In the genomic region with DNA sequence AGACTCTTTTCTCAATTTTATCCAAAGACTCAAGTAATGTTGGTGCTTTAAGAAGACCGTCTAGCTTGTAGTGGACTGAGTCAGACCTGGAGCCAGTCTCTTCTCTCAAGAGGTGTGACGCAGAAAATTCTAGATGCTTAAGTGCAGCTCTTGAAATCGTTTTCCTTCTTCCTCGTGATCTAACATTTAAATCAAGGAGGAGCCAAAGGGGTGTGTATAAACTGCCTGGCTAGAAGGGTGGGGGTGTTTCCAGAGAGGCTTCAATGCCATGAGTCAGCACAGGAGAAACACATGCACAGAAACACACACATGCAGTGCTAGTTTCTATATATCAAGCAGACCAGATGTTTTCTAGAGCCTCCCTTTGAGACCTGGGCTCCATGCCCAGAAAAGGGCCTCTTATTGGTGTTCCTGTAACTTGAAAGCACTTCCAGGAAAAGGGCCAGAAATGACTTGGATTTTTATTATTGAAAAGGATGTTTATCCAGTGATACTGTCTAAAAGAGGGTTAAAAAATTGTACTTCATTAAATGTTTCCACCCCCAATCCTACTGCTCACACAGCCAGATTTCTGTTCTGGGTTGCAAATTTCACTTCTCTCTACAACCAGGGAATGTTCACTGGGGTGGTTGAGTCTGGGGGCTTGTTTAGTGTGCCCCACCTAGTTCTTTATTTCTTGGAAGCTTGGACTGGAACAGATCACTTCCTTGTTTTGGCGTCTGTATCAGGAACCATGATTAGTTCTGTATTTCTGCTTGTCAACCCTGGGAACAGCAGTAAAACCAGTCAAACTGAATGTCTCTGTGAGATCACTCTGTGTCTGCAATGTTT, we compare ENCODE assay signal across 9 cellular contexts. TPM values are rescaled to one million over a fixed set of nuclear protein-coding genes. Genes with fewer than 3 reads are reported as not detected.
A peak's percentile ranks its signal among the peaks of the same experiment; 100 is the strongest.
DNase-seq lines count a peak whose midpoint lies in the region; ATAC-seq and TF ChIP-seq lines count a peak whose summit lies in the region.
"Had no signal": no experiment of that assay in that cellular context is flagged by ENCODE, and none has a peak within 500 bp of the region (broad histone marks: within the 10 kb centered on the region; RNA-seq: fewer than 3 reads in every experiment).

A gene (minus strand): TSS at position 129 of the 831 bp plus-strand sequence. CDS start 187 bp downstream, outside the sequence.

- no peak within 1 kb of the TSS for H3K4me2 ChIP-seq in fibroblast of lung (ENCODE audit: extremely low read depth, insufficient read depth, low read length)

- no peak for TF ChIP-seq EP300 in stomach (IDR thresholded peaks at IDR 0.05)

- intact Hi-C loops in stomach (cut with DNase I; ENCODE audit: low total_unique reads) (no loop called here), prostate gland (cut with DNase I) (no loop called here)

- no peak for TF ChIP-seq POLR2A in stomach (IDR thresholded peaks at IDR 0.05)
- no peak for TF ChIP-seq POLR2A in prostate gland (IDR thresholded peaks at IDR 0.05)

- no peak within 1 kb of the TSS for H3K27ac ChIP-seq in fibroblast of lung (ENCODE audit: insufficient read depth, low read length)
- H3K27ac ChIP-seq in stomach = peak within 1 kb of the TSS in 3 of 5 donors; percentile 12 to 58 (median 45)
- no peak within 1 kb of the TSS for H3K27ac ChIP-seq in prostate gland

- 29 to 52% (median 30%) methylated on average over 5 of the region's 5 CpGs for WGBS in stomach, 5 donors
- WGBS in prostate gland = 35% methylated on average over 5 of the region's 5 CpGs

- H3K4me1 ChIP-seq in fibroblast of lung (ENCODE audit: control insufficient read depth, extremely low read depth, insufficient read depth, low read length) = no peaks in the 10 kb centered on the region
- H3K4me1 ChIP-seq in stomach = no peaks in the 10 kb centered on the region
- H3K4me1 ChIP-seq in prostate gland (replicated peaks) = no peaks in the 10 kb centered on the region

- no peaks in the 10 kb centered on the region for H3K27me3 ChIP-seq in fibroblast of lung (ENCODE audit: control insufficient read depth, insufficient read depth, low read length)
- no peaks in the 10 kb centered on the region for H3K27me3 ChIP-seq in stomach
- H3K27me3 ChIP-seq in prostate gland (replicated peaks; ENCODE audit: insufficient read depth) = no peaks in the 10 kb centered on the region

- H3K9ac ChIP-seq in fibroblast of lung (ENCODE audit: insufficient read depth, low read length) = no peak within 1 kb of the TSS

- TF ChIP-seq CTCF in fibroblast of lung (conservative IDR thresholded peaks at IDR 0.05 in 1 of 2, IDR thresholded peaks at IDR 0.05 in 1 of 2; ENCODE audit: low read depth in 1 of 2, low read length in 2 of 2) (no peak), stomach (IDR thresholded peaks at IDR 0.05) (no peak), prostate gland (IDR thresholded peaks at IDR 0.05) (no peak)

- H3K36me3 ChIP-seq in fibroblast of lung (ENCODE audit: control insufficient read depth, insufficient read depth, low read length) (no peaks in the 10 kb centered on the region), stomach (no peaks in the 10 kb centered on the region), prostate gland (no peaks in the 10 kb centered on the region)

- H4K20me1 ChIP-seq in fibroblast of lung (ENCODE audit: control insufficient read depth, extremely low read depth, insufficient read depth, low read length) = no peaks in the 10 kb centered on the region

- H3K4me3 ChIP-seq in fibroblast of lung (replicated peaks in 1 of 4; ENCODE audit: control extremely low read depth in 1 of 4, insufficient read depth in 1 of 4, low read depth in 3 of 4, low read length in 4 of 4) (peak within 1 kb of the TSS in 1 of 4 experiments; percentile 54), stomach (peak within 1 kb of the TSS; percentile 5 to 27 (median 22)), prostate gland (no peak within 1 kb of the TSS)

- no peaks in the 10 kb centered on the region for H3K9me3 ChIP-seq in fibroblast of lung (ENCODE audit: control insufficient read depth, insufficient read depth, low read depth, low read length)
- no peaks in the 10 kb centered on the region for H3K9me3 ChIP-seq in stomach
- no peaks in the 10 kb centered on the region for H3K9me3 ChIP-seq in prostate gland

- peak; percentile 4 for DNase-seq in Ammon's horn (ENCODE audit: low spot score)
- peak; percentile 32 for DNase-seq in NCI-H460 (ENCODE audit: extremely low read depth, low read depth)
- DNase-seq in fibroblast of lung (ENCODE audit: low read depth in 2 of 2) = peak; percentile 54 to 84
- peak; percentile 31 for DNase-seq in stomach
- DNase-seq in prostate gland (ENCODE audit: low spot score) = no peak
- DNase-seq in SW480 (ENCODE audit: low spot score) = no peak
- DNase-seq: activated T-cell treated with anti-CD3 and anti-CD28 coated beads, Interleukin-2, amount 50 U/mL, for 4 hours had no signal

- no peaks in the 10 kb centered on the region for H3K79me2 ChIP-seq in fibroblast of lung (ENCODE audit: control insufficient read depth, insufficient read depth, low read length)

- ATAC-seq in GM21529 (IDR thresholded peaks at IDR 0.05; ENCODE audit: unreplicated experiment) = peak; percentile 66
- no peak for ATAC-seq in HG02588 (IDR thresholded peaks at IDR 0.05; ENCODE audit: unreplicated experiment)

- no peak within 1 kb of the TSS for H2AFZ ChIP-seq in fibroblast of lung (ENCODE audit: low read length)

RNA-seq across cellular contexts. Expression of the gene that starts here (rescaled TPM):
- 6.4 and 8.1 TPM in 2 replicates for total RNA-seq in NCI-H460 (2014; rRNA removed; shearing (Covaris generic))
- polyA plus RNA-seq in NCI-H460 (2014; cell fraction: nucleus; rRNA removed) = 1.3 and 3.1 TPM in 2 replicates
- total RNA-seq in fibroblast of lung (6.7 and 11.7 TPM in 2 replicates), stomach (10 to 100 TPM in 1 of 5 donors, 1 to 10 TPM in 4; 3.5 to 10.3 (median 6.7) TPM), prostate gland (1 to 10 TPM; 2.4 to 4.0 TPM)
- polyA plus RNA-seq in fibroblast of lung (3.3 and 6.3 TPM in 2 replicates), stomach (1 to 10 TPM; 3.7 to 8.9 (median 7.2) TPM)
- polyA plus RNA-seq in fibroblast of lung (2012) = 2.2 and 4.0 TPM in 2 replicates
- 1.1 TPM in 1 of 2 replicates, not detected in the other for polyA minus RNA-seq in fibroblast of lung (ENCODE audit: low replicate concordance)

Comparison
In these comparisons a context has a peak if more than half of its experiments do, and no peak if none do; other contexts are left out.
1. DNase-seq: peak in Ammon's horn (single experiment), NCI-H460 (single experiment), fibroblast of lung (2 of 2) and stomach (single experiment); none in prostate gland (single experiment) and SW480 (single experiment).
2. H3K27ac ChIP-seq: peak in stomach (3 of 5); none in fibroblast of lung (single experiment) and prostate gland (0 of 2).
3. H3K4me3 ChIP-seq: peak in stomach (4 of 4); none in prostate gland (0 of 2).